ENCODE assay signal across 1 cellular context in the genomic region with DNA sequence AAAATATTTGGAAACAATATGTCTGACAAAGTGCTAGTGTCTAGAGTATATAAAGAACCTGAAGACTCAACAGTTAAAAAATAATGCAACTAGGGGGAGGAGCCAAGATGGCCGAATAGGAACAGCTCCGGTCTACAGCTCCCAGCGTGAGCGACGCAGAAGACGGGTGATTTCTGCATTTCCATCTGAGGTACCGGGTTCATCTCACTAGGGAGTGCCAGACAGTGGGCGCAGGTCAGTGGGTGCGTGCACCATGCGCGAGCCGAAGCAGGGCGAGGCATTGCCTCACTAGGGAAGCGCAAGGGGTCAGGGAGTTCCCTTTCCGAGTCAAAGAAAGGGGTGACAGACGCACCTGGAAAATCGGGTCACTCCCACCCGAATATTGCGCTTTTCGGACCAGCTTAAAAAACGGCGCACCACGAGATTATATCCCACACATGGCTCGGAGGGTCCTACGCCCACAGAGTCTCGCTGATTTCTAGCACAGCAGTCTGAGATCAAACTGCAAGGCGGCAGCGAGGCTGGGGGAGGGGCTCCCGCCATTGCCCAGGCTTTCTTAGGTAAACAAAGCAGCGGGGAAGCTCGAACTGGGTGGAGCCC.
TF ChIP-seq lines count a peak whose summit lies in the region.

No MANE protein-coding gene starts in this region.

TF ChIP-seq in K562, 482 proteins besides CTCF, POLR2A, EP300 and RAD21 (continued from another document):
- TF ChIP-seq, protein P1, sequence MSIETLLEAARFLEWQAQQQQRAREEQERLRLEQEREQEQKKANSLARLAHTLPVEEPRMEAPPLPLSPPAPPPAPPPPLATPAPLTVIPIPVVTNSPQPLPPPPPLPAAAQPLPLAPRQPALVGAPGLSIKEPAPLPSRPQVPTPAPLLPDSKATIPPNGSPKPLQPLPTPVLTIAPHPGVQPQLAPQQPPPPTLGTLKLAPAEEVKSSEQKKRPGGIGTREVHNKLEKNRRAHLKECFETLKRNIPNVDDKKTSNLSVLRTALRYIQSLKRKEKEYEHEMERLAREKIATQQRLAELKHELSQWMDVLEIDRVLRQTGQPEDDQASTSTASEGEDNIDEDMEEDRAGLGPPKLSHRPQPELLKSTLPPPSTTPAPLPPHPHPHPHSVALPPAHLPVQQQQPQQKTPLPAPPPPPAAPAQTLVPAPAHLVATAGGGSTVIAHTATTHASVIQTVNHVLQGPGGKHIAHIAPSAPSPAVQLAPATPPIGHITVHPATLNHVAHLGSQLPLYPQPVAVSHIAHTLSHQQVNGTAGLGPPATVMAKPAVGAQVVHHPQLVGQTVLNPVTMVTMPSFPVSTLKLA (conservative IDR thresholded peaks at IDR 0.05): peak; percentile 65 to 78; a peak in 2 of 4 replicates
